1 cellular context compared by ENCODE assay signal in the genomic region with DNA sequence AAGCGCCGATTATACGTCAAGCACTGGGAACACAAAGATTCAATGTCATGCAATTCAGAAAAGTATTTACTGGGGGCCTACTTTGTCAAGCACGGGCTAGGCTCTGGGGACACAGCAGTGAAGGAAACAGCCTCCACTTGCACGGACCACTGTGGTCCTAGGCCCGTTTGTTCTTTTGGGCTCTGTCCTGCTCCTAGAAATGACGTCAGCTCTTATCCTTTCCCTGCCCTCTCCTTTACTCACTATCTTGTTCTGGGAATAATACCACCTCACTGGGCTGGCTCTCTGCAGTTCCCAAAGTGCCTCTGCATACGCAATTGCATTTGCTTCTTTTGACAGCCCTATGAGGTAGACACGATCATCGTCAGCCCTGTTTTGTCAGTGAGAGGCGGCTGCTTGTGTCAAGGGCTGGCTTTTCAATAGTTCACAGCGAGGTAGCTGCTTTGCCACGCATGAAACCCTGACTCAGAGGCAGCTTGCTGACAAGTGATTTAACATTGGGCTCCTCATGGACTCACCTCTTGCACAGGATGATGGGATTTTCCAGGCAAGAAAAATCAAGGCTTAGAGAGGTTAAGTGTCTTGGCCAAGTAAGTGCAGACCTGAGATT.
TF ChIP-seq lines count a peak whose summit lies in the region.

No MANE protein-coding gene starts in this region.

TF ChIP-seq in GM23338, 12 proteins besides CTCF, POLR2A, EP300 and RAD21:
- TF ChIP-seq, protein P1, sequence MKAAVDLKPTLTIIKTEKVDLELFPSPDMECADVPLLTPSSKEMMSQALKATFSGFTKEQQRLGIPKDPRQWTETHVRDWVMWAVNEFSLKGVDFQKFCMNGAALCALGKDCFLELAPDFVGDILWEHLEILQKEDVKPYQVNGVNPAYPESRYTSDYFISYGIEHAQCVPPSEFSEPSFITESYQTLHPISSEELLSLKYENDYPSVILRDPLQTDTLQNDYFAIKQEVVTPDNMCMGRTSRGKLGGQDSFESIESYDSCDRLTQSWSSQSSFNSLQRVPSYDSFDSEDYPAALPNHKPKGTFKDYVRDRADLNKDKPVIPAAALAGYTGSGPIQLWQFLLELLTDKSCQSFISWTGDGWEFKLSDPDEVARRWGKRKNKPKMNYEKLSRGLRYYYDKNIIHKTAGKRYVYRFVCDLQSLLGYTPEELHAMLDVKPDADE (IDR thresholded peaks at IDR 0.05), result no peak
- no peak for TF ChIP-seq STAT1 (IDR thresholded peaks at IDR 0.05; ENCODE audit: unreplicated experiment)
